Comparison of ENCODE assay signal across 12 cellular contexts in genomic region chr2:157488877-157489276, GRCh38. TPM values are rescaled to one million over a fixed set of nuclear protein-coding genes. Genes with fewer than 3 reads are reported as not detected.
DNase-seq lines count a peak whose midpoint lies in the region; ATAC-seq and TF ChIP-seq lines count a peak whose summit lies in the region.
"Had no signal": no experiment of that assay in that cellular context is flagged by ENCODE, and none has a peak within 500 bp of the region (broad histone marks: within the 10 kb centered on the region; RNA-seq: fewer than 3 reads in every experiment).

No MANE protein-coding gene starts in this region.

- H3K4me3 ChIP-seq in Caco-2 (ENCODE audit: low read depth, low read length) (no peak overlapping the region), mammary epithelial cell (replicated peaks in 1 of 3; ENCODE audit: insufficient read depth in 1 of 3, low read depth in 2 of 3, low read length in 3 of 3) (no peak overlapping the region), muscle layer of duodenum (ENCODE audit: low read depth in 1 of 2, low read length in 2 of 2) (peak overlapping the region in 1 of 2 donors; percentile 27), lower leg skin (ENCODE audit: low read depth, poor library complexity, severe bottlenecking) (no peak overlapping the region)

- H3K4me1 ChIP-seq in Caco-2 (peaks cover 12% of the 10 kb centered on the region; the same call in 1 of the 2 replicates), mammary epithelial cell (ENCODE audit: insufficient read depth, low read length) (no peaks in the 10 kb centered on the region), muscle layer of duodenum (ENCODE audit: control insufficient read depth in 1 of 2, insufficient read depth in 2 of 2, low read length in 2 of 2) (no peaks in the 10 kb centered on the region)

- dilution Hi-C loops in mammary epithelial cell (cut with HindIII; ENCODE audit: low sequenced_read_pairs) = no loop called here

- H3K9me3 ChIP-seq in Caco-2 = no peaks in the 10 kb centered on the region
- H3K9me3 ChIP-seq in mammary epithelial cell (replicated peaks; ENCODE audit: insufficient read depth, low read length) = no peaks in the 10 kb centered on the region
- H3K9me3 ChIP-seq in muscle layer of duodenum (ENCODE audit: control insufficient read depth in 1 of 2, low read length in 2 of 2) = no peaks in the 10 kb centered on the region

- no peak for ATAC-seq in HG03439 (IDR thresholded peaks at IDR 0.05; ENCODE audit: unreplicated experiment)

- H4K20me1 ChIP-seq in mammary epithelial cell (ENCODE audit: insufficient read depth, low read length) = no peaks in the 10 kb centered on the region

- H3K79me2 ChIP-seq in mammary epithelial cell (ENCODE audit: insufficient read depth, low read length) = no peaks in the 10 kb centered on the region

- intact Hi-C loops in Caco-2 (cut with micrococcal nuclease; ENCODE audit: unreplicated experiment) = no loop called here
- intact Hi-C loops in mammary epithelial cell (cut with micrococcal nuclease) = no loop called here
- intact Hi-C loops in lower leg skin (cut with DNase I; ENCODE audit: low total_unique reads) = no loop called here

- BruUV-seq in Caco-2 (replicated peaks; lab: Mats Ljungman, UMichigan) (no TSS peak), mammary epithelial cell (replicated peaks; lab: Mats Ljungman, UMichigan) (no TSS peak)

- H3K9me3 Mint-ChIP-seq in Caco-2 (ENCODE audit: unreplicated experiment) = no peaks in the 10 kb centered on the region
- H3K9me3 Mint-ChIP-seq: CD4-positive, alpha-beta T cell had no signal

- no peak for TF ChIP-seq POLR2A in lower leg skin (IDR thresholded peaks at IDR 0.05)

- H3K9ac ChIP-seq in mammary epithelial cell (ENCODE audit: insufficient read depth, low read length) = no peak overlapping the region

- H3K36me3 Mint-ChIP-seq in Caco-2 (ENCODE audit: insufficient read depth, unreplicated experiment) = no peaks in the 10 kb centered on the region

- CTCF ChIA-PET in Caco-2 (lab: Charles Lee) (interaction anchor here (1.2 kb wide), 2 partner anchors 161 to 186 kb away, joined by 4 to 5 read pairs; no protein-coding TSS in a partner anchor), mammary epithelial cell (lab: Charles Lee; ENCODE audit: low non-redundant PET) (no interaction called here)

- H3K4me3 Mint-ChIP-seq in Caco-2 (ENCODE audit: unreplicated experiment) = no peak overlapping the region
- H3K4me3 Mint-ChIP-seq: CD4-positive, alpha-beta T cell had no signal

- H2AFZ ChIP-seq in mammary epithelial cell (ENCODE audit: low read depth, low read length) = peak overlapping the region; percentile 17

- H3K27ac ChIP-seq in mammary epithelial cell (ENCODE audit: insufficient read depth, low read depth, low read length) (no peak overlapping the region), muscle layer of duodenum (ENCODE audit: low read length) (peak overlapping the region; percentile 53)

- 8% methylated on average over 3 of the region's 3 CpGs for WGBS in mammary epithelial cell (ENCODE audit: low coverage, missing lambda C conversion rate)
- WGBS in lower leg skin, 2 donors = 59 to 82% methylated on average over 3 of the region's 3 CpGs

- POLR2A ChIA-PET in Caco-2 (lab: Charles Lee) = no interaction called here

- H3K27me3 ChIP-seq in Caco-2 (replicated peaks; ENCODE audit: control insufficient read depth, insufficient read depth, low read length) (no peaks in the 10 kb centered on the region), mammary epithelial cell (ENCODE audit: insufficient read depth, low read length) (no peaks in the 10 kb centered on the region), muscle layer of duodenum (ENCODE audit: low read depth, low read length) (no peaks in the 10 kb centered on the region)

- no peaks in the 10 kb centered on the region for H3K36me3 ChIP-seq in Caco-2 (ENCODE audit: control insufficient read depth, insufficient read depth, low read length)
- H3K36me3 ChIP-seq in mammary epithelial cell (ENCODE audit: insufficient read depth, low read length) = no peaks in the 10 kb centered on the region
- H3K36me3 ChIP-seq in muscle layer of duodenum (ENCODE audit: control insufficient read depth in 1 of 2, insufficient read depth in 2 of 2, low read length in 2 of 2) = no peaks in the 10 kb centered on the region

- TF ChIP-seq CTCF in Caco-2 (IDR thresholded peaks at IDR 0.05; ENCODE audit: insufficient read depth in 1 of 2, low read depth in 1 of 2, low read length in 1 of 2, severe bottlenecking in 1 of 2, unreplicated experiment in 1 of 2) (no peak), mammary epithelial cell (conservative IDR thresholded peaks at IDR 0.05 in 1 of 2, IDR thresholded peaks at IDR 0.05 in 1 of 2; ENCODE audit: extremely low read depth in 1 of 2, insufficient read depth in 1 of 2, low read depth in 1 of 2, low read length in 2 of 2) (no peak), lower leg skin (IDR thresholded peaks at IDR 0.05) (no peak)

- H3K27ac Mint-ChIP-seq in Caco-2 (ENCODE audit: unreplicated experiment) = no peak overlapping the region

- no peaks in the 10 kb centered on the region for H3K27me3 Mint-ChIP-seq in Caco-2 (ENCODE audit: insufficient read depth, unreplicated experiment)
- H3K27me3 Mint-ChIP-seq: CD4-positive, alpha-beta T cell had no signal

- H3K4me1 Mint-ChIP-seq in Caco-2 (ENCODE audit: low read depth, unreplicated experiment) = peaks cover 8% of the 10 kb centered on the region

- DNase-seq in Caco-2 (peak; percentile 4 to 42), HT-29 (ENCODE audit: low spot score) (peak; percentile 63), mammary epithelial cell (no peak), GDM1 (lab: John Stamatoyannopoulos, UW) (no peak), lower leg skin (ENCODE audit: low spot score in 2 of 2) (no peak)
- DNase-seq: CD4-positive, alpha-beta T cell; cerebellar nuclear complex; nucleus accumbens; stimulated activated CD4-positive, alpha-beta T cell treated with anti-CD3 and anti-CD28 coated beads, Interleukin-2, amount 100 ng/mL, for 24 hours; stimulated activated naive CD4-positive, alpha-beta T cell had no signal

- H3K4me2 ChIP-seq in mammary epithelial cell (ENCODE audit: insufficient read depth, low read depth, low read length) = peak overlapping the region; percentile 5

- in situ Hi-C loops in mammary epithelial cell (cut with MboI; ENCODE audit: low sequenced_read_pairs in 2 of 2) = loop anchor here in 1 of 2 donors (25.0 kb wide), 1 partner anchor 523 kb away; no protein-coding TSS in a partner anchor

RNA-seq across cellular contexts. Expression of gene CYTIP, which starts 45.0 kb away (rescaled TPM):
- total RNA-seq in Caco-2 (2022) = 0.26 and 1.1 TPM in 2 replicates
- total RNA-seq in HT-29 (2014; rRNA removed; shearing (Covaris generic)) = 0.08 TPM in 1 of 2 replicates, not detected in the other
- total RNA-seq in mammary epithelial cell = not detected
- not detected for polyA plus RNA-seq in mammary epithelial cell
- not detected for polyA minus RNA-seq in mammary epithelial cell
- 10 to 100 TPM in 1 of 4 donors, 1 to 10 TPM in 3; 5.3 to 10.8 (median 7.1) TPM for total RNA-seq in lower leg skin

Comparison
In these comparisons a context has a peak if more than half of its experiments do, and no peak if none do; other contexts are left out.
1. DNase-seq: peak in Caco-2 (2 of 2) and HT-29 (single experiment); none in mammary epithelial cell (single experiment), GDM1 (single experiment) and lower leg skin (0 of 2).